Comparison of ENCODE assay signal across 11 cellular contexts in the genomic region with DNA sequence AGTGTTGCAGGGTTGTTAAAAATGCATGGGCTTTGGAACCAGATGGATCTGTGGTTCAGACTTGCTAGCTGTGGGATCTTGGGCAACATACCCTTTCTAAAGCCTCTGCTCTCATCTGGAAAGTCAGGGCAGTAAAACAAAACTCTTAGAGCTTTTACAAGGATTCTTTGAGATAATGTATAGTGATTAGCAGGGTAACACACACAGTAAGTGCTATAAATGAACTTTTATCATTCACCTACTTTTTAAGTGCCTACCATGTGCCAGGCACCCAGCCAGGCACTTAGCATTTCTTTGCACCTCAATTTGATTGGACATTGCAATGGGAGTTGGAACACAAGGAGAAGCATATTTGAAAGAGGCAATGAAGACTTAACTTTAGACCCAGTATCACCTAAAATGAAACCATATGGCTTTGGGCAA.
DNase-seq lines count a peak whose midpoint lies in the region; ATAC-seq and TF ChIP-seq lines count a peak whose summit lies in the region.
"Had no signal": no experiment of that assay in that cellular context is flagged by ENCODE, and none has a peak within 500 bp of the region (broad histone marks: within the 10 kb centered on the region; RNA-seq: fewer than 3 reads in every experiment).

No MANE protein-coding gene starts in this region.

- no peaks in the 10 kb centered on the region for H3K36me3 ChIP-seq in psoas muscle (ENCODE audit: insufficient read depth in 1 of 2, low read depth in 1 of 2)

- no peak for TF ChIP-seq CTCF in psoas muscle (IDR thresholded peaks at IDR 0.05)

- intact Hi-C loops in Right ventricle myocardium inferior (cut with DNase I) (loop anchor here (2.0 kb wide), 1 partner anchor 20 kb away; no protein-coding TSS in a partner anchor), cardiac septum (cut with DNase I) (loop anchor here (10.0 kb wide), 2 partner anchors 140 to 210 kb away; partner anchors contain the start of gene PAPPA), left cardiac atrium (cut with DNase I) (loop anchor here in 1 of 2 donors (10.0 kb wide), 1 partner anchor 140 kb away; no protein-coding TSS in a partner anchor), psoas muscle (cut with DNase I) (no loop called here)

- peak overlapping the region; percentile 2 for H3K27ac ChIP-seq in psoas muscle

- H3K27me3 ChIP-seq in psoas muscle (ENCODE audit: insufficient read depth in 3 of 3, low read length in 2 of 3), result no peaks in the 10 kb centered on the region

- no peak overlapping the region for H3K4me3 ChIP-seq in psoas muscle

- H3K4me1 ChIP-seq in psoas muscle, result no peaks in the 10 kb centered on the region

- DNase-seq in Right ventricle myocardium inferior (ENCODE audit: missing footprints) (peak; percentile 59), cardiac septum (ENCODE audit: low spot score) (no peak), left cardiac atrium (peak; percentile 28), psoas muscle (no peak), middle frontal gyrus (ENCODE audit: extremely low spot score, low spot score) (no peak), NCI-H1436 treated with DMSO at 0.1 percent for 48 hours (lab: John Stamatoyannopoulos, UW) (no peak)
- DNase-seq: activated CD4-positive, CD25-positive, alpha-beta regulatory T cell treated with anti-CD3 and anti-CD28 coated beads, Interleukin-2, amount 50 U/mL, for 72 hours; stimulated activated CD4-positive, alpha-beta T cell treated with anti-CD3 and anti-CD28 coated beads, Interleukin-1b, Interleukin-23, amount 100 ng/mL, for 48 hours had no signal

- no peaks in the 10 kb centered on the region for H3K9me3 ChIP-seq in psoas muscle

- ATAC-seq in Right ventricle myocardium inferior, result peak; percentile 48
- ATAC-seq in left cardiac atrium, result peak in 1 of 2 donors; percentile 15
- ATAC-seq in psoas muscle, result peak in 1 of 4 donors; percentile 42
- no peak for ATAC-seq in HG03175 (IDR thresholded peaks at IDR 0.05; ENCODE audit: unreplicated experiment)
- no peak for ATAC-seq in HG03565 (IDR thresholded peaks at IDR 0.05; ENCODE audit: unreplicated experiment)
- ATAC-seq: stimulated activated memory B cell treated with anti-CD40 and anti-IgM and Interleukin-4, amounts not matched to agents 10 μg/mL and 1 μg/mL and 100 μg/mL, for 72 hours had no signal

Comparison
In these comparisons a context has a peak if more than half of its experiments do, and no peak if none do; other contexts are left out.
1. DNase-seq: peak in Right ventricle myocardium inferior (single experiment) and left cardiac atrium (single experiment); none in cardiac septum (single experiment), psoas muscle (0 of 2), middle frontal gyrus (single experiment) and NCI-H1436 treated with DMSO at 0.1 percent for 48 hours (single experiment).
2. intact Hi-C loops: an anchor here in Right ventricle myocardium inferior (2.0 kb wide) and cardiac septum (10.0 kb wide); none called in psoas muscle.